Comparison of ENCODE assay signal across 20 cellular contexts in genomic region chr17:55340726-55341125, GRCh38.
"Had no signal": no experiment of that assay in that cellular context is flagged by ENCODE, and none has a peak within 500 bp of the region (broad histone marks: within the 10 kb centered on the region; RNA-seq: fewer than 3 reads in every experiment).

No MANE protein-coding gene starts in this region.

- H3K4me3 ChIP-seq: body of pancreas, esophagus squamous epithelium, gastrocnemius medialis, heart left ventricle had no signal

- H3K27ac ChIP-seq: body of pancreas, epithelial cell of prostate, esophagus squamous epithelium, gastrocnemius medialis, heart left ventricle had no signal

- H3K27me3 ChIP-seq: body of pancreas, esophagus squamous epithelium, gastrocnemius medialis, heart left ventricle had no signal

- H3K4me1 ChIP-seq: body of pancreas, gastrocnemius medialis had no signal

- ATAC-seq: body of pancreas, gastrocnemius medialis, heart left ventricle had no signal

- DNase-seq: activated CD4-positive, alpha-beta T cell treated with anti-CD3 and anti-CD28 coated beads for 36 hours; activated CD4-positive, alpha-beta T cell treated with anti-CD3 and anti-CD28 coated beads, Interleukin-2, amount 10 ng/mL, durations not matched to agents 7 days and 5 days; activated CD4-positive, alpha-beta T cell treated with anti-CD3 and anti-CD28 coated beads, Interleukin-2, amount 50 U/mL, for 48 hours; activated CD4-positive, CD25-positive, alpha-beta regulatory T cell; activated CD4-positive, CD25-positive, alpha-beta regulatory T cell treated with anti-CD3 and anti-CD28 coated beads, Interleukin-2, amount 50 U/mL, for 72 hours; activated CD8-positive, alpha-beta memory T cell treated with anti-CD3 and anti-CD28 coated beads for 24 hours; activated effector memory CD4-positive, alpha-beta T cell treated with Interleukin-2 at 50 U/mL for 16 hours; activated gamma-delta T cell treated with Interleukin-2 at 50 U/mL for 16 hours; activated naive CD4-positive, alpha-beta T cell treated with anti-CD3 and anti-CD28 coated beads, Interleukin-2, amount 50 U/mL, for 16 hours; activated T-cell treated with anti-CD3 and anti-CD28 coated beads, Interleukin-2, amount 50 U/mL, for 4 hours; amniotic stem cell; body of pancreas; cortex of kidney; dermis blood vessel endothelial cell; effector CD8-positive, alpha-beta T cell; esophagus squamous epithelium; gastrocnemius medialis; glutamatergic neuron had no signal

- H3K9me3 ChIP-seq: body of pancreas, esophagus squamous epithelium, gastrocnemius medialis, heart left ventricle had no signal

- H3K36me3 ChIP-seq: esophagus squamous epithelium, gastrocnemius medialis, heart left ventricle had no signal
